ENCODE assay signal across 8 cellular contexts in the genomic region with DNA sequence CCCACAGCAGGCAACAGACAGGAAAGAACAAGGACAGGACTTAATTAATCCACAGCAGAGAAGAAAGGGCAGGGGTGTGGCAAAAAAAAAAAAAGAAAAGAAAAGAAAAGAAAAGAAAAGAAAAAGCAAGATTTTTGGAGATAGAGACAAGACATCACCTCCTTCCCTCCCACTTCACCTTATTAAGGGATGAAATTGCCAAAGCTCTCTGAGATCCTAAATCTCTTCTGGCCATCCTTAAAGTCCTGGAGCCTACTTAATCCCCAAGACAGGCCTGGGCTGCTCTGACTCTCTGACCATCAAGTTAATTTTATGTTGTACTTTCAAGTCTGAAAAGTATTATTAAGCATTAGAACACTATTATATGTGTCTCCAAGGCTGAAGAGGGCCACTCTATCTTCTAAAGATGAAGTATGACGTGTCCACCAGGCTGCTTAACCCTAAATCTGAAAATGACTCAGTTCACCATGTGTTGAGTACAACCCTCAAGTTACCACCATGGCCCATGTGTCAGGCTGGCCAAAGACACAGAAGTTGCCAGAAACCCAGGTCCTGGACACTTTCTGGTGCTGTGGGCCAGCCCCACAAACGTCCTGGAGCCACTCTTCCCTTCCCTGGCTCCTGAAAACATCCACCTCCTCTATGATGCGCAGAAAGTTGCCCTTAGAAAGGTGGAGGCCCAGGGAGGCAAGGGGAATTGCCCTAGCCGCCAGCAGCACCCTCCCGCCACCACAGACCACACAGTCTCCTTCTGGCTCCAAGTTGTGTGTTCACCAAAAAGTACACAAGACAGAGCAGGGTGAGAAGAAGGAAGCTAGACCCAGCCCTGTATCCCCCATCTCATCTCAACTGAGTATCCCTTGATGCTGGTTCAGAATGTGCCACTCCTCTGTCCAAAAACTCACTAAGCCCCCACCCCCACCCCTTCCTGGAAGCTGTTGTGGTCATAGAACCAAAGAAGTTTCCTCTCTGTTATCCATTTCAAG. TPM values are rescaled to one million over a fixed set of nuclear protein-coding genes. Genes with fewer than 3 reads are reported as not detected.
DNase-seq lines count a peak whose midpoint lies in the region; ATAC-seq and TF ChIP-seq lines count a peak whose summit lies in the region.

No MANE protein-coding gene starts in this region.

- no peak for DNase-seq in H9
- DNase-seq in activated CD4-positive, alpha-beta memory T cell treated with anti-CD3 and anti-CD28 coated beads, Interleukin-2, amount 10 ng/mL, durations not matched to agents 7 days and 5 days = peak; percentile 72
- peak; percentile 71 for DNase-seq in fibroblast of mammary gland (ENCODE audit: low read depth)
- peak; percentile 35 to 44 for DNase-seq in stimulated activated CD4-positive, alpha-beta T cell treated with anti-CD3 and anti-CD28 coated beads, Interleukin-4, amount 100 ng/mL, for 4 hours
- DNase-seq in SKM-1 treated with dmso at 0.1 percent for 144 hours (lab: John Stamatoyannopoulos, UW; ENCODE audit: unreplicated experiment) = no peak
- DNase-seq in HEK293T (ENCODE audit: extremely low spot score) = no peak
- DNase-seq in NCI-H1092 (lab: John Stamatoyannopoulos, UW) = no peak

- H3K27ac Mint-ChIP-seq in H9 = peak overlapping the region in 1 of 3 experiments; percentile 11; a peak in 1 of 7 replicates
- peak overlapping the region; percentile 92 for H3K27ac Mint-ChIP-seq in activated CD4-positive, alpha-beta memory T cell treated with anti-CD3 and anti-CD28 coated beads, Interleukin-2, amount 10 ng/mL, durations not matched to agents 7 days and 5 days

- peaks cover 9% of the 10 kb centered on the region for H3K23me2 ChIP-seq in H9 (ENCODE audit: insufficient read length, low read depth, low read length, poor library complexity, severe bottlenecking)

- WGBS in H9 (ENCODE audit: extremely low coverage, insufficient read length, low lambda C conversion rate) = no CpG with 5 or more reads among the region's 5 CpGs

- no peak for TF ChIP-seq CTCF in H9 (conservative IDR thresholded peaks at IDR 0.05)
- TF ChIP-seq CTCF in fibroblast of mammary gland (conservative IDR thresholded peaks at IDR 0.05; ENCODE audit: control insufficient read depth, insufficient read depth, low read depth, low read length) = no peak

- no peak overlapping the region for H2BK20ac ChIP-seq in H9 (ENCODE audit: low read depth, low read length, poor library complexity, severe bottlenecking)

- H2BK12ac ChIP-seq in H9 (ENCODE audit: insufficient read length, low read depth, low read length) = no peak overlapping the region

- no peaks in the 10 kb centered on the region for H3K27me3 Mint-ChIP-seq in H9 (ENCODE audit: low read depth)
- no peaks in the 10 kb centered on the region for H3K27me3 Mint-ChIP-seq in activated CD4-positive, alpha-beta memory T cell treated with anti-CD3 and anti-CD28 coated beads, Interleukin-2, amount 10 ng/mL, durations not matched to agents 7 days and 5 days

- H3K79me1 ChIP-seq in H9 (ENCODE audit: insufficient read depth, low read depth, low read length, poor library complexity, severe bottlenecking) = no peaks in the 10 kb centered on the region

- peak overlapping the region; percentile 26 to 87 for H3K4me3 Mint-ChIP-seq in H9
- peak overlapping the region; percentile 92 for H3K4me3 Mint-ChIP-seq in activated CD4-positive, alpha-beta memory T cell treated with anti-CD3 and anti-CD28 coated beads, Interleukin-2, amount 10 ng/mL, durations not matched to agents 7 days and 5 days

- H3K9me3 Mint-ChIP-seq in H9 = no peaks in the 10 kb centered on the region
- no peaks in the 10 kb centered on the region for H3K9me3 Mint-ChIP-seq in activated CD4-positive, alpha-beta memory T cell treated with anti-CD3 and anti-CD28 coated beads, Interleukin-2, amount 10 ng/mL, durations not matched to agents 7 days and 5 days

- peaks cover 10% of the 10 kb centered on the region; the same call in 1 of the 2 replicates for H3K79me2 ChIP-seq in H9 (ENCODE audit: insufficient read depth, low read length)

- no peak overlapping the region for H3K4me3 ChIP-seq in fibroblast of mammary gland (ENCODE audit: control insufficient read depth, low read depth, low read length)

- H3K23ac ChIP-seq in H9 (ENCODE audit: insufficient read length, low read depth, low read length) = no peak overlapping the region

- H2BK5ac ChIP-seq in H9 (ENCODE audit: insufficient read length, low read length) = no peak overlapping the region

- H3K4me1 Mint-ChIP-seq in H9 = peaks cover 26% of the 10 kb centered on the region in 2 experiments
- peaks cover 54% of the 10 kb centered on the region for H3K4me1 Mint-ChIP-seq in activated CD4-positive, alpha-beta memory T cell treated with anti-CD3 and anti-CD28 coated beads, Interleukin-2, amount 10 ng/mL, durations not matched to agents 7 days and 5 days

- H4K20me1 ChIP-seq in H9 (ENCODE audit: control insufficient read depth, insufficient read depth, insufficient read length) = peaks cover 6% of the 10 kb centered on the region

- H2BK15ac ChIP-seq in H9 (ENCODE audit: low read depth, low read length) = no peak overlapping the region

- H3K9me3 ChIP-seq in H9 (ENCODE audit: control insufficient read depth, low read depth, low read length) = no peaks in the 10 kb centered on the region

- H3K4me2 ChIP-seq in H9 (ENCODE audit: insufficient read depth, insufficient read length, low read length) = peak overlapping the region; percentile 33

- H2BK120ac ChIP-seq in H9 (ENCODE audit: low read depth, low read length, poor library complexity, severe bottlenecking) = no peak overlapping the region

- no peak overlapping the region for H2AFZ ChIP-seq in H9 (ENCODE audit: low read length)

- no peak for ATAC-seq in HG03521 (IDR thresholded peaks at IDR 0.05; ENCODE audit: unreplicated experiment)

- no peak overlapping the region for H4K91ac ChIP-seq in H9 (ENCODE audit: insufficient read length, low read depth, low read length)

- CTCF ChIA-PET in activated CD4-positive, alpha-beta memory T cell treated with anti-CD3 and anti-CD28 coated beads, Interleukin-2, amount 10 ng/mL, durations not matched to agents 7 days and 5 days (lab: Charles Lee) = interaction anchor here (0.9 to 8.0 kb wide), 20 partner anchors 10 to 295 kb away, joined by 3 to 233 read pairs (median 8); no protein-coding TSS in a partner anchor
- CTCF ChIA-PET in HEK293T (lab: Yijun Ruan, JAX) = no interaction called here

- no peak overlapping the region for H3T11ph ChIP-seq in H9 (ENCODE audit: low read length)

- H3K18ac ChIP-seq in H9 (ENCODE audit: insufficient read length, low read depth, low read length) = no peak overlapping the region

- no peak overlapping the region for H3K56ac ChIP-seq in H9 (ENCODE audit: insufficient read length, low read depth, low read length)

- peaks cover 5 to 13% (median 8%) of the 10 kb centered on the region in 3 experiments; a peak in 5 of 7 replicates for H3K36me3 Mint-ChIP-seq in H9 (ENCODE audit: insufficient read depth in 1 of 3, low read depth in 3 of 3)
- H3K36me3 Mint-ChIP-seq in activated CD4-positive, alpha-beta memory T cell treated with anti-CD3 and anti-CD28 coated beads, Interleukin-2, amount 10 ng/mL, durations not matched to agents 7 days and 5 days (ENCODE audit: low read depth) = peaks cover 69% of the 10 kb centered on the region

- H3K27me3 ChIP-seq in H9 (ENCODE audit: insufficient read depth, low read length) = no peaks in the 10 kb centered on the region

- no peak overlapping the region for H3K27ac ChIP-seq in H9 (ENCODE audit: insufficient read length, low read depth, low read length)

- H4K5ac ChIP-seq in H9 (ENCODE audit: insufficient read length, low read depth, low read length) = no peak overlapping the region

- H3K4me1 ChIP-seq in H9 (ENCODE audit: insufficient read depth, low read length) = no peaks in the 10 kb centered on the region

- no peak overlapping the region for H3K4ac ChIP-seq in H9 (ENCODE audit: low read depth, low read length)

- no peak overlapping the region for H3K9ac ChIP-seq in H9 (ENCODE audit: extremely low read depth, insufficient read length, low read length)

- no peak overlapping the region for H3K14ac ChIP-seq in H9 (ENCODE audit: insufficient read depth, low read length)

- no peak overlapping the region for H2AK5ac ChIP-seq in H9 (ENCODE audit: insufficient read length, low read length)

- POLR2A ChIA-PET in activated CD4-positive, alpha-beta memory T cell treated with anti-CD3 and anti-CD28 coated beads, Interleukin-2, amount 10 ng/mL, durations not matched to agents 7 days and 5 days (lab: Charles Lee) = interaction anchor here (0.7 to 10.1 kb wide), 42 partner anchors 15 to 545 kb away, joined by 3 to 309 read pairs (median 8); no protein-coding TSS in a partner anchor
- POLR2A ChIA-PET in HEK293T (lab: Yijun Ruan, JAX) = no interaction called here

- no peak overlapping the region for H4K8ac ChIP-seq in H9 (replicated peaks; ENCODE audit: insufficient read length, low read depth, low read length)

TF ChIP-seq in HEK293T, 16 proteins besides CTCF, POLR2A, EP300 and RAD21 (continues in another document):
- TF ChIP-seq L3MBTL2 (conservative IDR thresholded peaks at IDR 0.05) (no peak), FOXA1 (IDR thresholded peaks at IDR 0.05) (no peak), BHLHE40 (IDR thresholded peaks at IDR 0.05; ENCODE audit: borderline replicate concordance) (no peak), ARNT (IDR thresholded peaks at IDR 0.05) (no peak), LEF1 (IDR thresholded peaks at IDR 0.05; ENCODE audit: borderline replicate concordance) (no peak), ELF4 (IDR thresholded peaks at IDR 0.05) (no peak), HDGF (IDR thresholded peaks at IDR 0.05; ENCODE audit: borderline replicate concordance) (no peak), CTBP1 (IDR thresholded peaks at IDR 0.05; ENCODE audit: borderline replicate concordance) (no peak), SP1 (IDR thresholded peaks at IDR 0.05) (no peak), ZNF384 (IDR thresholded peaks at IDR 0.05) (no peak), TARDBP (IDR thresholded peaks at IDR 0.05) (no peak)

RNA-seq across cellular contexts. Expression of a gene that starts 2.7 kb away (rescaled TPM):
- total RNA-seq in H9 (2021) = 11.0 and 11.5 TPM in 2 replicates
- 100 to 1,000 TPM; 136 to 142 TPM for total RNA-seq in activated CD4-positive, alpha-beta memory T cell treated with anti-CD3 and anti-CD28 coated beads, Interleukin-2, amount 10 ng/mL, durations not matched to agents 7 days and 5 days

RNA-seq across cellular contexts. Expression of a gene that starts 15.8 kb away (rescaled TPM):
- not detected in 2 replicates for total RNA-seq in H9 (2021)
- not detected for total RNA-seq in activated CD4-positive, alpha-beta memory T cell treated with anti-CD3 and anti-CD28 coated beads, Interleukin-2, amount 10 ng/mL, durations not matched to agents 7 days and 5 days

RNA-seq across cellular contexts. Expression of a gene that starts 20.1 kb away (rescaled TPM):
- not detected in 2 replicates for total RNA-seq in H9 (2021)
- not detected for total RNA-seq in activated CD4-positive, alpha-beta memory T cell treated with anti-CD3 and anti-CD28 coated beads, Interleukin-2, amount 10 ng/mL, durations not matched to agents 7 days and 5 days

RNA-seq across cellular contexts. Expression of a gene that starts 23.0 kb away (rescaled TPM):
- total RNA-seq in H9 (2021) = not detected in 2 replicates
- not detected for total RNA-seq in activated CD4-positive, alpha-beta memory T cell treated with anti-CD3 and anti-CD28 coated beads, Interleukin-2, amount 10 ng/mL, durations not matched to agents 7 days and 5 days

RNA-seq across cellular contexts. Expression of a gene that starts 27.8 kb away (rescaled TPM):
- total RNA-seq in H9 (2021) = not detected in 2 replicates
- not detected for total RNA-seq in activated CD4-positive, alpha-beta memory T cell treated with anti-CD3 and anti-CD28 coated beads, Interleukin-2, amount 10 ng/mL, durations not matched to agents 7 days and 5 days

Comparison
In these comparisons a context has a peak if more than half of its experiments do, and no peak if none do; other contexts are left out.
1. DNase-seq: peak in activated CD4-positive, alpha-beta memory T cell treated with anti-CD3 and anti-CD28 coated beads, Interleukin-2, amount 10 ng/mL, durations not matched to agents 7 days and 5 days (single experiment), fibroblast of mammary gland (single experiment) and stimulated activated CD4-positive, alpha-beta T cell treated with anti-CD3 and anti-CD28 coated beads, Interleukin-4, amount 100 ng/mL, for 4 hours (2 of 2); none in H9 (single experiment), SKM-1 treated with dmso at 0.1 percent for 144 hours (single experiment), HEK293T (single experiment) and NCI-H1092 (single experiment).
2. RNA of a gene that starts 2.7 kb away (total RNA-seq): 136 to 142 TPM in activated CD4-positive, alpha-beta memory T cell treated with anti-CD3 and anti-CD28 coated beads, Interleukin-2, amount 10 ng/mL, durations not matched to agents 7 days and 5 days; 11.0 to 11.5 TPM in H9; every median in the first group is over 10 times any median in the second.